Comparison of ENCODE assay signal across 8 cellular contexts in genomic region chr9:19127881-19128719, GRCh38. TPM values are rescaled to one million over a fixed set of nuclear protein-coding genes. Genes with fewer than 3 reads are reported as not detected.
A peak's percentile ranks its signal among the peaks of the same experiment; 100 is the strongest.
DNase-seq lines count a peak whose midpoint lies in the region; FAIRE-seq and TF ChIP-seq lines count a peak whose summit lies in the region.

No MANE protein-coding gene starts in this region.

- H3K36me3 ChIP-seq in DOHH2 (ENCODE audit: control insufficient read depth, low read length) (no peaks in the 10 kb centered on the region), OCI-LY1 (ENCODE audit: insufficient read depth, low read length) (peaks cover 31% of the 10 kb centered on the region; the same call in 1 of the 2 replicates), adipocyte (ENCODE audit: control insufficient read depth, insufficient read depth, low read length, severe bottlenecking) (peaks cover 33% of the 10 kb centered on the region), small intestine (ENCODE audit: control insufficient read depth in 2 of 2, insufficient read depth in 2 of 2, low read length in 2 of 2) (peaks cover 11 to 13% of the 10 kb centered on the region in 2 donors)

- DNase-seq in HCEC 1CT (peak; percentile 51), adipocyte (ENCODE audit: low read depth) (peak; percentile 54), small intestine (peak; percentile 45), COLO668 (lab: John Stamatoyannopoulos, UW; ENCODE audit: unreplicated experiment) (no peak), NCI-H146 (lab: John Stamatoyannopoulos, UW) (no peak)

- 5 to 12% (median 7%) methylated on average over 43 of the region's 43 CpGs for WGBS in small intestine, 3 donors

- H3K4me3 ChIP-seq in DOHH2 (ENCODE audit: low read length) (peak overlapping the region; percentile 79), OCI-LY1 (ENCODE audit: low read depth, low read length, poor library complexity, severe bottlenecking) (peak overlapping the region; percentile 84), adipocyte (ENCODE audit: low read length) (peak overlapping the region; percentile 99), iPS-11a (ENCODE audit: low read depth, low read length) (peak overlapping the region; percentile 77), small intestine (ENCODE audit: low read depth in 1 of 2, low read length in 2 of 2) (peak overlapping the region; percentile 81 to 97)

- H4K20me1 ChIP-seq in DOHH2 (ENCODE audit: control insufficient read depth, insufficient read depth, low read depth, low read length) (no peaks in the 10 kb centered on the region), OCI-LY1 (ENCODE audit: insufficient read depth, low read length) (no peaks in the 10 kb centered on the region)

- no peak overlapping the region for H3K27ac ChIP-seq in DOHH2 (ENCODE audit: low read depth, low read length)
- H3K27ac ChIP-seq in OCI-LY1 (ENCODE audit: low read depth, low read length, poor library complexity, severe bottlenecking), result peak overlapping the region; percentile 64
- H3K27ac ChIP-seq in small intestine (ENCODE audit: low read depth in 1 of 2, low read length in 1 of 2), result peak overlapping the region; percentile 99

- H3K9ac ChIP-seq in OCI-LY1 (ENCODE audit: low read length) (peak overlapping the region; percentile 92), adipocyte (ENCODE audit: low read length) (peak overlapping the region; percentile 96)

- H3F3A ChIP-seq in DOHH2 (ENCODE audit: control insufficient read depth, insufficient read depth) (0 out of 2 replicates have a peak, but pooled peaks cover 2% of the 10 kb centered on the region), OCI-LY1 (ENCODE audit: insufficient read depth, low read length) (0 out of 2 replicates have a peak, but pooled peaks cover 5% of the 10 kb centered on the region)

- FAIRE-seq in small intestine (lab: Jason Lieb, UNC), result no peak

- H3K4me1 ChIP-seq in DOHH2 (ENCODE audit: control insufficient read depth, low read length) (peaks cover 24% of the 10 kb centered on the region), OCI-LY1 (ENCODE audit: insufficient read depth, low read length, severe bottlenecking) (peaks cover 38% of the 10 kb centered on the region), adipocyte (ENCODE audit: control insufficient read depth, insufficient read depth, low read length) (peaks cover 23% of the 10 kb centered on the region), small intestine (ENCODE audit: control insufficient read depth in 2 of 2, insufficient read depth in 1 of 2, low read depth in 1 of 2, low read length in 1 of 2) (peaks cover 0 to 3% of the 10 kb centered on the region in 2 donors)

- TF ChIP-seq CTCF in DOHH2 (IDR thresholded peaks at IDR 0.05; ENCODE audit: low read depth, low read length, poor library complexity, severe bottlenecking) (no peak), OCI-LY1 (IDR thresholded peaks at IDR 0.05; ENCODE audit: low read length) (no peak)

- H2AFZ ChIP-seq in OCI-LY1 (ENCODE audit: low read length), result peak overlapping the region; percentile 91

- no peaks in the 10 kb centered on the region for H3K9me2 ChIP-seq in DOHH2 (replicated peaks; ENCODE audit: control insufficient read depth, low read length)
- H3K9me2 ChIP-seq in OCI-LY1 (ENCODE audit: low read depth, low read length), result no peaks in the 10 kb centered on the region

- H3K79me2 ChIP-seq in DOHH2 (ENCODE audit: control insufficient read depth, low read length), result no peaks in the 10 kb centered on the region
- no peaks in the 10 kb centered on the region for H3K79me2 ChIP-seq in OCI-LY1 (ENCODE audit: insufficient read depth, low read length)

- H3K27me3 ChIP-seq in DOHH2 (ENCODE audit: control insufficient read depth, low read length) (peaks cover 39% of the 10 kb centered on the region), OCI-LY1 (ENCODE audit: insufficient read depth, low read length) (no peaks in the 10 kb centered on the region), adipocyte (replicated peaks; ENCODE audit: control insufficient read depth, insufficient read depth, low read length) (no peaks in the 10 kb centered on the region), small intestine (ENCODE audit: control insufficient read depth in 2 of 2, insufficient read depth in 2 of 2, low read length in 2 of 2) (no peaks in the 10 kb centered on the region)

- H3K9me3 ChIP-seq in DOHH2 (ENCODE audit: control insufficient read depth, insufficient read depth, low read length), result no peaks in the 10 kb centered on the region
- no peaks in the 10 kb centered on the region for H3K9me3 ChIP-seq in OCI-LY1 (ENCODE audit: low read length)
- H3K9me3 ChIP-seq in adipocyte (ENCODE audit: control insufficient read depth, low read length), result no peaks in the 10 kb centered on the region
- H3K9me3 ChIP-seq in small intestine (ENCODE audit: control insufficient read depth, low read depth), result no peaks in the 10 kb centered on the region

- H3K4me2 ChIP-seq in DOHH2 (ENCODE audit: low read length) (peak overlapping the region; percentile 92), OCI-LY1 (ENCODE audit: low read length) (peak overlapping the region; percentile 84)

RNA-seq across cellular contexts. Expression of gene PLIN2, which starts 0.8 kb away (rescaled TPM):
- polyA plus RNA-seq in small intestine, result 100 to 1,000 TPM in 2 of 3 donors, 10 to 100 TPM in 1; 93.9 to 309 (median 282) TPM

RNA-seq across cellular contexts. Expression of gene HAUS6, which starts 25.4 kb away (rescaled TPM):
- polyA plus RNA-seq in small intestine, result 1 to 10 TPM; 2.7 to 4.7 (median 3.0) TPM

Comparison
In these comparisons a context has a peak if more than half of its experiments do, and no peak if none do; other contexts are left out.
1. DNase-seq: peak in HCEC 1CT (single experiment), adipocyte (single experiment) and small intestine (single experiment); none in COLO668 (single experiment) and NCI-H146 (single experiment).
2. Peak in every context shown above with its lines, with median percentiles within 50 percentile points of each other: H3K4me3 ChIP-seq.